Comparison of ENCODE assay signal across 8 cellular contexts in genomic region chr11:62665630-62666258, GRCh38. TPM values are rescaled to one million over a fixed set of nuclear protein-coding genes. Genes with fewer than 3 reads are reported as not detected.
DNase-seq lines count a peak whose midpoint lies in the region; ATAC-seq, FAIRE-seq and TF ChIP-seq lines count a peak whose summit lies in the region.

No MANE protein-coding gene starts in this region.

- H3K36me3 ChIP-seq in bronchial epithelial cell (ENCODE audit: control insufficient read depth, insufficient read depth, low read length), result peaks cover 12% of the 10 kb centered on the region

- FAIRE-seq in bronchial epithelial cell (lab: Jason Lieb, UNC), result no peak

- peak overlapping the region; percentile 83 for H3K27ac ChIP-seq in layer of hippocampus (ENCODE audit: low read depth, low read length)

- DNase-seq in AG09309 (ENCODE audit: low read depth) (no peak), HPDE6-E6E7 (ENCODE audit: extremely low spot score) (peak; percentile 31), bronchial epithelial cell (ENCODE audit: low read depth) (no peak), DMS114 treated with DMSO at 0.1 percent for 48 hours (lab: John Stamatoyannopoulos, UW; ENCODE audit: unreplicated experiment) (no peak)
- DNase-seq in stimulated activated CD4-positive, alpha-beta T cell treated with anti-CD3 and anti-CD28 coated beads, Interleukin-4, amount 100 ng/mL, for 4 hours, result peak; percentile 60 to 76

- H3K27me3 ChIP-seq in bronchial epithelial cell (ENCODE audit: control insufficient read depth, insufficient read depth, low read length) (no peaks in the 10 kb centered on the region), layer of hippocampus (ENCODE audit: control insufficient read depth, insufficient read depth, low read length) (no peaks in the 10 kb centered on the region)

- TF ChIP-seq CTCF in AG09309 (IDR thresholded peaks at IDR 0.05; ENCODE audit: control insufficient read depth, insufficient read depth, low read depth, low read length, missing control alignments), result no peak
- no peak for TF ChIP-seq CTCF in WI38 (IDR thresholded peaks at IDR 0.05; ENCODE audit: low read depth, low read length)
- no peak for TF ChIP-seq CTCF in bronchial epithelial cell (IDR thresholded peaks at IDR 0.05; ENCODE audit: insufficient read depth, low read length, severe bottlenecking)

- H3K4me3 ChIP-seq in AG09309 (ENCODE audit: control insufficient read depth, low read depth, low read length), result peak overlapping the region; percentile 96
- H3K4me3 ChIP-seq in WI38 (ENCODE audit: low read depth, low read length), result peak overlapping the region; percentile 89
- H3K4me3 ChIP-seq in bronchial epithelial cell (ENCODE audit: low read depth, low read length), result peak overlapping the region; percentile 80

- peak; percentile 13 for ATAC-seq in GM19035 (IDR thresholded peaks at IDR 0.05; ENCODE audit: unreplicated experiment)

RNA-seq across cellular contexts. Expression of gene CSKMT, which starts 0.6 kb away (rescaled TPM):
- total RNA-seq in bronchial epithelial cell, result 12.3 and 21.3 TPM in 2 replicates

RNA-seq across cellular contexts. Expression of gene C11orf98, which starts 0.7 kb away (rescaled TPM):
- total RNA-seq in bronchial epithelial cell, result 79.5 and 83.7 TPM in 2 replicates

RNA-seq across cellular contexts. Expression of gene UQCC3, which starts 5.7 kb away (rescaled TPM):
- total RNA-seq in bronchial epithelial cell, result 27.9 and 29.4 TPM in 2 replicates

RNA-seq across cellular contexts. Expression of gene LBHD1, which starts 6.3 kb away (rescaled TPM):
- total RNA-seq in bronchial epithelial cell, result 0.77 and 1.1 TPM in 2 replicates

RNA-seq across cellular contexts. Expression of gene INTS5, which starts 12.6 kb away (rescaled TPM):
- 17.1 and 19.8 TPM in 2 replicates for total RNA-seq in bronchial epithelial cell

Comparison
In these comparisons a context has a peak if more than half of its experiments do, and no peak if none do; other contexts are left out.
1. DNase-seq: peak in HPDE6-E6E7 (single experiment) and stimulated activated CD4-positive, alpha-beta T cell treated with anti-CD3 and anti-CD28 coated beads, Interleukin-4, amount 100 ng/mL, for 4 hours (2 of 2); none in AG09309 (single experiment), bronchial epithelial cell (single experiment) and DMS114 treated with DMSO at 0.1 percent for 48 hours (single experiment).
2. Peak in every context shown above with its lines, with median percentiles within 50 percentile points of each other: H3K4me3 ChIP-seq.